Comparison of ENCODE assay signal across 1 cellular context in the genomic region with DNA sequence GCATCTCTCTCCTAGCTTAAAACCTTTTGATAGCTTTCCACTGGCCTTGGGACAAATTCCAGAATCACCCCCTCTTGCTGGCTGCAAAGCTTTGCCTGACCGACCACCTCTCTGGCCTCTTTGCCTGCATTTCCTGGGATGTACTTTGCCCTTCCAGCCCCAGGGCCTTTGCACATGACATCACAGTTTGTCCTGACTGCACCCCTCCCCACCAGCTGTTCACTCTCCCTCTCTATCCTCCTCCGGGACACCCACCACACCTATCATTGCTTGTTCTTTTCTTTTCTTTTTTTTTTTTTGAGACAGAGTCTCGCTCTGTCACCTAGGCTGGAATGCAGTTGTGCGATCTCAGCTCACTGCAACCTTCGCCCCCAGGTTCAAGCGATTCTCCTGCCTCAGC.
A peak's percentile ranks its signal among the peaks of the same experiment; 100 is the strongest.
TF ChIP-seq lines count a peak whose summit lies in the region.

No MANE protein-coding gene starts in this region.

TF ChIP-seq in HepG2, 621 proteins besides CTCF, POLR2A, EP300 and RAD21 (continued from another document):
- TF ChIP-seq KDM1A (CRISPR knock-in tag; IDR thresholded peaks at IDR 0.05) (0 out of 2 replicates have a peak, but pooled peaks have one; percentile 56), MYC (CRISPR knock-in tag; IDR thresholded peaks at IDR 0.05; ENCODE audit: borderline replicate concordance) (no peak), PHF8 (CRISPR knock-in tag; IDR thresholded peaks at IDR 0.05) (0 out of 2 replicates have a peak, but pooled peaks have one; percentile 21), CHD4 (IDR thresholded peaks at IDR 0.05; ENCODE audit: borderline replicate concordance, low read length) (0 out of 2 replicates have a peak, but pooled peaks have one; percentile 68), ZNF382 (CRISPR knock-in tag; IDR thresholded peaks at IDR 0.05; ENCODE audit: borderline replicate concordance) (no peak), HNF4G (IDR thresholded peaks at IDR 0.05; ENCODE audit: borderline replicate concordance, low read depth, low read length) (0 out of 2 replicates have a peak, but pooled peaks have one; percentile 11), HNF4G (CRISPR knock-in tag; IDR thresholded peaks at IDR 0.05; ENCODE audit: borderline replicate concordance, low read depth) (no peak)
- TF ChIP-seq, protein P1, sequence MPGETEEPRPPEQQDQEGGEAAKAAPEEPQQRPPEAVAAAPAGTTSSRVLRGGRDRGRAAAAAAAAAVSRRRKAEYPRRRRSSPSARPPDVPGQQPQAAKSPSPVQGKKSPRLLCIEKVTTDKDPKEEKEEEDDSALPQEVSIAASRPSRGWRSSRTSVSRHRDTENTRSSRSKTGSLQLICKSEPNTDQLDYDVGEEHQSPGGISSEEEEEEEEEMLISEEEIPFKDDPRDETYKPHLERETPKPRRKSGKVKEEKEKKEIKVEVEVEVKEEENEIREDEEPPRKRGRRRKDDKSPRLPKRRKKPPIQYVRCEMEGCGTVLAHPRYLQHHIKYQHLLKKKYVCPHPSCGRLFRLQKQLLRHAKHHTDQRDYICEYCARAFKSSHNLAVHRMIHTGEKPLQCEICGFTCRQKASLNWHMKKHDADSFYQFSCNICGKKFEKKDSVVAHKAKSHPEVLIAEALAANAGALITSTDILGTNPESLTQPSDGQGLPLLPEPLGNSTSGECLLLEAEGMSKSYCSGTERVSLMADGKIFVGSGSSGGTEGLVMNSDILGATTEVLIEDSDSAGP (CRISPR knock-in tag; IDR thresholded peaks at IDR 0.05; ENCODE audit: borderline replicate concordance): 0 out of 2 replicates have a peak, but pooled peaks have one; percentile 23
- TF ChIP-seq, protein P2, sequence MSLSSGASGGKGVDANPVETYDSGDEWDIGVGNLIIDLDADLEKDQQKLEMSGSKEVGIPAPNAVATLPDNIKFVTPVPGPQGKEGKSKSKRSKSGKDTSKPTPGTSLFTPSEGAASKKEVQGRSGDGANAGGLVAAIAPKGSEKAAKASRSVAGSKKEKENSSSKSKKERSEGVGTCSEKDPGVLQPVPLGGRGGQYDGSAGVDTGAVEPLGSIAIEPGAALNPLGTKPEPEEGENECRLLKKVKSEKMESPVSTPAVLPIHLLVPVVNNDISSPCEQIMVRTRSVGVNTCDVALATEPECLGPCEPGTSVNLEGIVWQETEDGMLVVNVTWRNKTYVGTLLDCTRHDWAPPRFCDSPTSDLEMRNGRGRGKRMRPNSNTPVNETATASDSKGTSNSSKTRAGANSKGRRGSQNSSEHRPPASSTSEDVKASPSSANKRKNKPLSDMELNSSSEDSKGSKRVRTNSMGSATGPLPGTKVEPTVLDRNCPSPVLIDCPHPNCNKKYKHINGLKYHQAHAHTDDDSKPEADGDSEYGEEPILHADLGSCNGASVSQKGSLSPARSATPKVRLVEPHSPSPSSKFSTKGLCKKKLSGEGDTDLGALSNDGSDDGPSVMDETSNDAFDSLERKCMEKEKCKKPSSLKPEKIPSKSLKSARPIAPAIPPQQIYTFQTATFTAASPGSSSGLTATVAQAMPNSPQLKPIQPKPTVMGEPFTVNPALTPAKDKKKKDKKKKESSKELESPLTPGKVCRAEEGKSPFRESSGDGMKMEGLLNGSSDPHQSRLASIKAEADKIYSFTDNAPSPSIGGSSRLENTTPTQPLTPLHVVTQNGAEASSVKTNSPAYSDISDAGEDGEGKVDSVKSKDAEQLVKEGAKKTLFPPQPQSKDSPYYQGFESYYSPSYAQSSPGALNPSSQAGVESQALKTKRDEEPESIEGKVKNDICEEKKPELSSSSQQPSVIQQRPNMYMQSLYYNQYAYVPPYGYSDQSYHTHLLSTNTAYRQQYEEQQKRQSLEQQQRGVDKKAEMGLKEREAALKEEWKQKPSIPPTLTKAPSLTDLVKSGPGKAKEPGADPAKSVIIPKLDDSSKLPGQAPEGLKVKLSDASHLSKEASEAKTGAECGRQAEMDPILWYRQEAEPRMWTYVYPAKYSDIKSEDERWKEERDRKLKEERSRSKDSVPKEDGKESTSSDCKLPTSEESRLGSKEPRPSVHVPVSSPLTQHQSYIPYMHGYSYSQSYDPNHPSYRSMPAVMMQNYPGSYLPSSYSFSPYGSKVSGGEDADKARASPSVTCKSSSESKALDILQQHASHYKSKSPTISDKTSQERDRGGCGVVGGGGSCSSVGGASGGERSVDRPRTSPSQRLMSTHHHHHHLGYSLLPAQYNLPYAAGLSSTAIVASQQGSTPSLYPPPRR (CRISPR knock-in tag; IDR thresholded peaks at IDR 0.05; ENCODE audit: borderline replicate concordance): 0 out of 2 replicates have a peak, but pooled peaks have one; percentile 21
- TF ChIP-seq, protein P3, sequence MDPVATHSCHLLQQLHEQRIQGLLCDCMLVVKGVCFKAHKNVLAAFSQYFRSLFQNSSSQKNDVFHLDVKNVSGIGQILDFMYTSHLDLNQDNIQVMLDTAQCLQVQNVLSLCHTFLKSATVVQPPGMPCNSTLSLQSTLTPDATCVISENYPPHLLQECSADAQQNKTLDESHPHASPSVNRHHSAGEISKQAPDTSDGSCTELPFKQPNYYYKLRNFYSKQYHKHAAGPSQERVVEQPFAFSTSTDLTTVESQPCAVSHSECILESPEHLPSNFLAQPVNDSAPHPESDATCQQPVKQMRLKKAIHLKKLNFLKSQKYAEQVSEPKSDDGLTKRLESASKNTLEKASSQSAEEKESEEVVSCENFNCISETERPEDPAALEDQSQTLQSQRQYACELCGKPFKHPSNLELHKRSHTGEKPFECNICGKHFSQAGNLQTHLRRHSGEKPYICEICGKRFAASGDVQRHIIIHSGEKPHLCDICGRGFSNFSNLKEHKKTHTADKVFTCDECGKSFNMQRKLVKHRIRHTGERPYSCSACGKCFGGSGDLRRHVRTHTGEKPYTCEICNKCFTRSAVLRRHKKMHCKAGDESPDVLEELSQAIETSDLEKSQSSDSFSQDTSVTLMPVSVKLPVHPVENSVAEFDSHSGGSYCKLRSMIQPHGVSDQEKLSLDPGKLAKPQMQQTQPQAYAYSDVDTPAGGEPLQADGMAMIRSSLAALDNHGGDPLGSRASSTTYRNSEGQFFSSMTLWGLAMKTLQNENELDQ (CRISPR knock-in tag; IDR thresholded peaks at IDR 0.05; ENCODE audit: borderline replicate concordance): no peak
- TF ChIP-seq, protein P4, sequence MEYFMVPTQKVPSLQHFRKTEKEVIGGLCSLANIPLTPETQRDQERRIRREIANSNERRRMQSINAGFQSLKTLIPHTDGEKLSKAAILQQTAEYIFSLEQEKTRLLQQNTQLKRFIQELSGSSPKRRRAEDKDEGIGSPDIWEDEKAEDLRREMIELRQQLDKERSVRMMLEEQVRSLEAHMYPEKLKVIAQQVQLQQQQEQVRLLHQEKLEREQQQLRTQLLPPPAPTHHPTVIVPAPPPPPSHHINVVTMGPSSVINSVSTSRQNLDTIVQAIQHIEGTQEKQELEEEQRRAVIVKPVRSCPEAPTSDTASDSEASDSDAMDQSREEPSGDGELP (IDR thresholded peaks at IDR 0.05; ENCODE audit: borderline replicate concordance, low read depth): peak; percentile 2; the same call in 1 of the 2 replicates
